1 cellular context compared by ENCODE assay signal in the genomic region with DNA sequence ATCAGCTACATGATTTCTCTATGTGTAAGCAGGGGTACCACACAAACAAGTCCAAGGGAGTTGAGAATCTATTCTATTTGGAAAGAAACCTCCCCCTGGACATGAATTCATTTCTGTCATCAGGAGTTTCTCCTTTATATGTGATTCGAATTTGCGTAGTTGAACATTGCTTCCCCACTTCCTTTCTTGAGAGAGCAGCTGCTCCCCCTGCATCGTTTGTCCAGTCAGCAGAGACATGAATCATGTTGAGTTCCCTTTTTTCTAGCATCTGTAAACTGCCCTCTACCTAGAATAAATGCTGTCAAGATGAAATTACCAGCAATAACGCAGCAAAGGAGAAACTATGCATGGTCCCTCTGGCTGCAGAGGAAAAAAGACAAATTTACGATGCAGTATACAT.
TF ChIP-seq lines count a peak whose summit lies in the region.

No MANE protein-coding gene starts in this region.

TF ChIP-seq in GM23338, 12 proteins besides CTCF, POLR2A, EP300 and RAD21 (continued from another document):
- TF ChIP-seq, protein P1, sequence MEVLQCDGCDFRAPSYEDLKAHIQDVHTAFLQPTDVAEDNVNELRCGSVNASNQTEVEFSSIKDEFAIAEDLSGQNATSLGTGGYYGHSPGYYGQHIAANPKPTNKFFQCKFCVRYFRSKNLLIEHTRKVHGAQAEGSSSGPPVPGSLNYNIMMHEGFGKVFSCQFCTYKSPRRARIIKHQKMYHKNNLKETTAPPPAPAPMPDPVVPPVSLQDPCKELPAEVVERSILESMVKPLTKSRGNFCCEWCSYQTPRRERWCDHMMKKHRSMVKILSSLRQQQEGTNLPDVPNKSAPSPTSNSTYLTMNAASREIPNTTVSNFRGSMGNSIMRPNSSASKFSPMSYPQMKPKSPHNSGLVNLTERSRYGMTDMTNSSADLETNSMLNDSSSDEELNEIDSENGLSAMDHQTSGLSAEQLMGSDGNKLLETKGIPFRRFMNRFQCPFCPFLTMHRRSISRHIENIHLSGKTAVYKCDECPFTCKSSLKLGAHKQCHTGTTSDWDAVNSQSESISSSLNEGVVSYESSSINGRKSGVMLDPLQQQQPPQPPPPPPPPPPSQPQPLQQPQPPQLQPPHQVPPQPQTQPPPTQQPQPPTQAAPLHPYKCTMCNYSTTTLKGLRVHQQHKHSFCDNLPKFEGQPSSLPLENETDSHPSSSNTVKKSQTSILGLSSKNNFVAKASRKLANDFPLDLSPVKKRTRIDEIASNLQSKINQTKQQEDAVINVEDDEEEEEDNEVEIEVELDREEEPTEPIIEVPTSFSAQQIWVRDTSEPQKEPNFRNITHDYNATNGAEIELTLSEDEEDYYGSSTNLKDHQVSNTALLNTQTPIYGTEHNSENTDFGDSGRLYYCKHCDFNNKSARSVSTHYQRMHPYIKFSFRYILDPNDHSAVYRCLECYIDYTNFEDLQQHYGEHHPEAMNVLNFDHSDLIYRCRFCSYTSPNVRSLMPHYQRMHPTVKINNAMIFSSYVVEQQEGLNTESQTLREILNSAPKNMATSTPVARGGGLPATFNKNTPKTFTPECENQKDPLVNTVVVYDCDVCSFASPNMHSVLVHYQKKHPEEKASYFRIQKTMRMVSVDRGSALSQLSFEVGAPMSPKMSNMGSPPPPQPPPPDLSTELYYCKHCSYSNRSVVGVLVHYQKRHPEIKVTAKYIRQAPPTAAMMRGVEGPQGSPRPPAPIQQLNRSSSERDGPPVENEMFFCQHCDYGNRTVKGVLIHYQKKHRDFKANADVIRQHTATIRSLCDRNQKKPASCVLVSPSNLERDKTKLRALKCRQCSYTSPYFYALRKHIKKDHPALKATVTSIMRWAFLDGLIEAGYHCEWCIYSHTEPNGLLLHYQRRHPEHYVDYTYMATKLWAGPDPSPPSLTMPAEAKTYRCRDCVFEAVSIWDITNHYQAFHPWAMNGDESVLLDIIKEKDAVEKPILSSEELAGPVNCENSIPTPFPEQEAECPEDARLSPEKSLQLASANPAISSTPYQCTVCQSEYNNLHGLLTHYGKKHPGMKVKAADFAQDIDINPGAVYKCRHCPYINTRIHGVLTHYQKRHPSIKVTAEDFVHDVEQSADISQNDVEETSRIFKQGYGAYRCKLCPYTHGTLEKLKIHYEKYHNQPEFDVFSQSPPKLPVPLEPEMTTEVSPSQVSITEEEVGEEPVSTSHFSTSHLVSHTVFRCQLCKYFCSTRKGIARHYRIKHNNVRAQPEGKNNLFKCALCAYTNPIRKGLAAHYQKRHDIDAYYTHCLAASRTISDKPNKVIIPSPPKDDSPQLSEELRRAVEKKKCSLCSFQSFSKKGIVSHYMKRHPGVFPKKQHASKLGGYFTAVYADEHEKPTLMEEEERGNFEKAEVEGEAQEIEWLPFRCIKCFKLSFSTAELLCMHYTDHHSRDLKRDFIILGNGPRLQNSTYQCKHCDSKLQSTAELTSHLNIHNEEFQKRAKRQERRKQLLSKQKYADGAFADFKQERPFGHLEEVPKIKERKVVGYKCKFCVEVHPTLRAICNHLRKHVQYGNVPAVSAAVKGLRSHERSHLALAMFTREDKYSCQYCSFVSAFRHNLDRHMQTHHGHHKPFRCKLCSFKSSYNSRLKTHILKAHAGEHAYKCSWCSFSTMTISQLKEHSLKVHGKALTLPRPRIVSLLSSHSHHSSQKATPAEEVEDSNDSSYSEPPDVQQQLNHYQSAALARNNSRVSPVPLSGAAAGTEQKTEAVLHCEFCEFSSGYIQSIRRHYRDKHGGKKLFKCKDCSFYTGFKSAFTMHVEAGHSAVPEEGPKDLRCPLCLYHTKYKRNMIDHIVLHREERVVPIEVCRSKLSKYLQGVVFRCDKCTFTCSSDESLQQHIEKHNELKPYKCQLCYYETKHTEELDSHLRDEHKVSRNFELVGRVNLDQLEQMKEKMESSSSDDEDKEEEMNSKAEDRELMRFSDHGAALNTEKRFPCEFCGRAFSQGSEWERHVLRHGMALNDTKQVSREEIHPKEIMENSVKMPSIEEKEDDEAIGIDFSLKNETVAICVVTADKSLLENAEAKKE (CRISPR knock-in tag; IDR thresholded peaks at IDR 0.05) = no peak
- no peak for TF ChIP-seq NANOG (IDR thresholded peaks at IDR 0.05; ENCODE audit: borderline replicate concordance)
- no peak for TF ChIP-seq JUNB (IDR thresholded peaks at IDR 0.05; ENCODE audit: unreplicated experiment)
- no peak for TF ChIP-seq ZNF331 (CRISPR knock-in tag; IDR thresholded peaks at IDR 0.05; ENCODE audit: low read depth)
- TF ChIP-seq STAT1 (IDR thresholded peaks at IDR 0.05; ENCODE audit: unreplicated experiment) = no peak
- no peak for TF ChIP-seq CREB1 (CRISPR knock-in tag; IDR thresholded peaks at IDR 0.05; ENCODE audit: low read depth)
TF ChIP-seq in GM23338: peak in this region for 0.
